ENCODE assay signal across 18 cellular contexts in genomic region chr15:29903785-29904464, GRCh38.
A peak's percentile ranks its signal among the peaks of the same experiment; 100 is the strongest.
DNase-seq lines count a peak whose midpoint lies in the region; ATAC-seq, FAIRE-seq and TF ChIP-seq lines count a peak whose summit lies in the region.
"Had no signal": no experiment of that assay in that cellular context is flagged by ENCODE, and none has a peak within 500 bp of the region (broad histone marks: within the 10 kb centered on the region; RNA-seq: fewer than 3 reads in every experiment).

No MANE protein-coding gene starts in this region.

- peak; percentile 23 for FAIRE-seq in A549 (lab: Jason Lieb, UNC)
- FAIRE-seq: GM12878, RCC 7860 had no signal

- H3K79me2 ChIP-seq in GM23338 (replicated peaks; ENCODE audit: insufficient read depth), result no peaks in the 10 kb centered on the region

- H3K36me3 Mint-ChIP-seq in GM23338 (ENCODE audit: low read depth) (no peaks in the 10 kb centered on the region), endodermal cell (ENCODE audit: low read depth) (no peaks in the 10 kb centered on the region)
- H3K36me3 Mint-ChIP-seq: CD4-positive, CD25-positive, alpha-beta regulatory T cell had no signal

- H3K27ac Mint-ChIP-seq in GM23338 (peak overlapping the region; percentile 87), endodermal cell (no peak overlapping the region)
- H3K27ac Mint-ChIP-seq: CD4-positive, CD25-positive, alpha-beta regulatory T cell had no signal

- no peaks in the 10 kb centered on the region for H3K36me3 ChIP-seq in GM23338 (ENCODE audit: insufficient read depth)
- H3K36me3 ChIP-seq in endodermal cell (ENCODE audit: control insufficient read depth, insufficient read depth, low read length), result no peaks in the 10 kb centered on the region
- no peaks in the 10 kb centered on the region for H3K36me3 ChIP-seq in iPS-20b (ENCODE audit: insufficient read depth, low read depth, low read length)
- H3K36me3 ChIP-seq in HAP-1 (replicated peaks), result no peaks in the 10 kb centered on the region

- no peaks in the 10 kb centered on the region for H3K9me2 ChIP-seq in GM23338 (ENCODE audit: insufficient read depth)

- DNase-seq in A549 (ENCODE audit: low read depth in 1 of 2, low spot score in 1 of 2) (no peak), GM23338 (ENCODE audit: low spot score) (peak; percentile 77), endodermal cell (peak; percentile 73), SHP77 treated with DMSO at 0.1 percent for 48 hours (lab: John Stamatoyannopoulos, UW) (no peak), HAP-1 (ENCODE audit: low spot score in 2 of 2) (no peak)
- DNase-seq in stimulated activated CD4-positive, alpha-beta T cell treated with anti-CD3 and anti-CD28 coated beads, Interleukin-1b, Interleukin-23, amount 100 ng/mL, for 48 hours, result no peak
- DNase-seq: CD4-positive, CD25-positive, alpha-beta regulatory T cell; DMS79; Karpas-422; MV-4-11; NCI-H1105 treated with DMSO at 0.1 percent for 48 hours; NCI-H2029 treated with DMSO at 0.1 percent for 48 hours; NCI-H345; NCI-H524; OCI-M1 had no signal

- H3K4me2 ChIP-seq in A549 (no peak overlapping the region), GM23338 (peak overlapping the region; percentile 4; the same call in 1 of the 2 replicates)

- no peaks in the 10 kb centered on the region; the same call in 1 of the 3 replicates for H3K9me3 Mint-ChIP-seq in GM23338
- peaks cover 3% of the 10 kb centered on the region for H3K9me3 Mint-ChIP-seq in endodermal cell

- H4K20me1 ChIP-seq in GM23338 (replicated peaks; ENCODE audit: insufficient read depth), result no peaks in the 10 kb centered on the region

- H3K27ac ChIP-seq in A549 (no peak overlapping the region), GM23338 (ENCODE audit: low read depth) (peak overlapping the region; percentile 1; the same call in 1 of the 2 replicates), endodermal cell (ENCODE audit: low read depth, low read length) (no peak overlapping the region), iPS-20b (ENCODE audit: low read length) (peak overlapping the region; percentile 9)

- no peak overlapping the region for H3K9ac ChIP-seq in endodermal cell (ENCODE audit: extremely low read depth, low read length, poor library complexity, severe bottlenecking)
- H3K9ac ChIP-seq in iPS-20b (ENCODE audit: low read depth, low read length), result peak overlapping the region; percentile 25; the same call in 1 of the 2 replicates

- ATAC-seq in A549 (no peak), GM23338 (peak; percentile 99)
- ATAC-seq: GM12878 had no signal

- H3K27me3 ChIP-seq in GM23338 (ENCODE audit: insufficient read depth) (no peaks in the 10 kb centered on the region), endodermal cell (ENCODE audit: control insufficient read depth, insufficient read depth, low read length, poor library complexity, severe bottlenecking) (no peaks in the 10 kb centered on the region), iPS-20b (ENCODE audit: insufficient read depth, low read length) (no peaks in the 10 kb centered on the region), HAP-1 (ENCODE audit: low read depth) (no peaks in the 10 kb centered on the region)

- no peaks in the 10 kb centered on the region for H3K4me1 ChIP-seq in A549
- H3K4me1 ChIP-seq in GM23338 (ENCODE audit: insufficient read depth), result peaks cover 20% of the 10 kb centered on the region
- no peaks in the 10 kb centered on the region for H3K4me1 ChIP-seq in endodermal cell (ENCODE audit: control insufficient read depth, insufficient read depth, low read length)
- H3K4me1 ChIP-seq in iPS-20b (ENCODE audit: insufficient read depth, low read length), result peaks cover 20% of the 10 kb centered on the region
- no peaks in the 10 kb centered on the region for H3K4me1 ChIP-seq in HAP-1

- WGBS in A549 (ENCODE audit: missing lambda C conversion rate), result 88% methylated on average over 6 of the region's 6 CpGs
- 81 to 82% methylated on average over 5 to 6 of the region's 6 CpGs for WGBS in endodermal cell (ENCODE audit: insufficient coverage in 1 of 2, insufficient read length in 1 of 2), 2 experiments

- in situ Hi-C loops in HAP-1 (cut with MboI; ENCODE audit: low sequenced_read_pairs), result no loop called here

- no peak for TF ChIP-seq EP300 in A549 (IDR thresholded peaks at IDR 0.05)

- no peak for TF ChIP-seq RAD21 in A549 (conservative IDR thresholded peaks at IDR 0.05 in 1 of 2, IDR thresholded peaks at IDR 0.05 in 1 of 2)

- H3K9me3 ChIP-seq in A549 (no peaks in the 10 kb centered on the region), endodermal cell (ENCODE audit: control insufficient read depth, low read length) (no peaks in the 10 kb centered on the region), iPS-20b (ENCODE audit: insufficient read depth, low read depth, low read length) (no peaks in the 10 kb centered on the region), HAP-1 (no peaks in the 10 kb centered on the region)

- H3K4me1 Mint-ChIP-seq in GM23338, result peaks cover 20% of the 10 kb centered on the region
- H3K4me1 Mint-ChIP-seq in endodermal cell, result peaks cover 14% of the 10 kb centered on the region
- H3K4me1 Mint-ChIP-seq: CD4-positive, CD25-positive, alpha-beta regulatory T cell had no signal

- H3K4me3 ChIP-seq in A549 (no peak overlapping the region), GM23338 (no peak overlapping the region), endodermal cell (ENCODE audit: low read length) (no peak overlapping the region), iPS-20b (ENCODE audit: low read length) (no peak overlapping the region), HAP-1 (no peak overlapping the region)
- H3K4me3 ChIP-seq: GM12878 had no signal

- no peak for TF ChIP-seq POLR2A in A549 (IDR thresholded peaks at IDR 0.05; ENCODE audit: low read length)

- no peaks in the 10 kb centered on the region for H3F3A ChIP-seq in GM23338 (replicated peaks; ENCODE audit: low read depth)

- peak overlapping the region; percentile 5; the same call in 2 of the 3 replicates for H3K4me3 Mint-ChIP-seq in GM23338
- no peak overlapping the region for H3K4me3 Mint-ChIP-seq in endodermal cell
- H3K4me3 Mint-ChIP-seq: CD4-positive, CD25-positive, alpha-beta regulatory T cell had no signal

- CTCF ChIA-PET in A549 (lab: Yijun Ruan, JAX), result interaction anchor here (0.9 to 1.8 kb wide), 2 partner anchors 17 to 22 kb away, joined by 4 to 5 read pairs; no protein-coding TSS in a partner anchor

- H3K27me3 Mint-ChIP-seq in GM23338 (ENCODE audit: insufficient read depth, low read depth, poor library complexity) (peaks cover 2% of the 10 kb centered on the region), endodermal cell (ENCODE audit: insufficient read depth) (no peaks in the 10 kb centered on the region)

- POLR2A ChIA-PET in A549 (lab: Yijun Ruan, JAX), result no interaction called here

- no peak overlapping the region for H2AFZ ChIP-seq in GM23338

- TF ChIP-seq CTCF in A549 (IDR thresholded peaks at IDR 0.05), result no peak
- TF ChIP-seq CTCF in GM23338 (conservative IDR thresholded peaks at IDR 0.05; ENCODE audit: low read depth in 2 of 2), result no peak
- TF ChIP-seq CTCF in endodermal cell (conservative IDR thresholded peaks at IDR 0.05), result no peak

TF ChIP-seq in A549, 52 proteins besides CTCF, POLR2A, EP300 and RAD21:
- TF ChIP-seq NPAS2 (CRISPR knock-in tag; IDR thresholded peaks at IDR 0.05; ENCODE audit: borderline replicate concordance) (no peak), NFE2L2 (conservative IDR thresholded peaks at IDR 0.05; ENCODE audit: low read length) (no peak), PBX3 (IDR thresholded peaks at IDR 0.05) (no peak)

TF ChIP-seq in GM23338, 12 proteins besides CTCF, POLR2A, EP300 and RAD21 (continues in another document):
- TF ChIP-seq ZNF114 (CRISPR knock-in tag; IDR thresholded peaks at IDR 0.05) (0 out of 2 replicates have a peak, but pooled peaks have one; percentile 7), CREB1 (CRISPR knock-in tag; IDR thresholded peaks at IDR 0.05; ENCODE audit: low read depth) (no peak)

Comparison
In these comparisons a context has a peak if more than half of its experiments do, and no peak if none do; other contexts are left out.
1. DNase-seq: peak in GM23338 (single experiment) and endodermal cell (single experiment); none in A549 (0 of 2), SHP77 treated with DMSO at 0.1 percent for 48 hours (single experiment), stimulated activated CD4-positive, alpha-beta T cell treated with anti-CD3 and anti-CD28 coated beads, Interleukin-1b, Interleukin-23, amount 100 ng/mL, for 48 hours (single experiment) and HAP-1 (0 of 2).
2. H3K27ac ChIP-seq: peak in GM23338 (single experiment) and iPS-20b (single experiment); none in A549 (0 of 2) and endodermal cell (single experiment).